ENCODE assay signal across 8 cellular contexts in the genomic region with DNA sequence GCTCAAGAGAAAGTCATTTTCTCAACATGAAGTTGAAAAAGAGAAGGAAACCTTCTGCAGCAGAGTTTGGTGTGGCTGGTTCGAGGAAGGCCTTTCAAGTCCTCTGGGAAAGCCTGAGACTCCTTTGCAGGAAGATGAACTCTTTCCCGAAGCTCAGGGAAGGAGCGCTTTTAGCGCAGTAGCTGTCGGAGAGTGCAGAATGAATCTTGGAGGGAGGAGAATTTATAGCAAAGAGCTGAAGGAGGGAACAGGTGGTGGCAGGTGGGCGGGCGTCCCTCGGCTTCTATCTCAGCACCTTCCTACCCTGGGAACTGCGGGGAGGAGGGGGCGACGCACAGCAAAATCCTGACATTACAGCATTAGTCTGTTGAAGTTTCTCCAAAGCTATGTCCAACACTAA. TPM values are rescaled to one million over a fixed set of nuclear protein-coding genes. Genes with fewer than 3 reads are reported as not detected.
DNase-seq lines count a peak whose midpoint lies in the region; ATAC-seq and TF ChIP-seq lines count a peak whose summit lies in the region.

TSS of gene ATOH7 (minus strand) at position 198 of the 400 bp plus-strand sequence. CDS start 436 bp downstream, outside the sequence.

- H3K27me3 Mint-ChIP-seq in MCF 10A (ENCODE audit: insufficient read depth, unreplicated experiment), result peaks cover 11% of the 10 kb centered on the region

- intact Hi-C loops in left cardiac atrium (cut with DNase I), result loop anchor here in 1 of 2 donors (5.0 kb wide), 1 partner anchor 70 kb away; no protein-coding TSS in a partner anchor
- intact Hi-C loops in MCF 10A (cut with micrococcal nuclease), result no loop called here

- H3K4me3 ChIP-seq in cardiac muscle cell, result peak within 1 kb of the TSS; percentile 51
- H3K4me3 ChIP-seq in mesenchymal stem cell (ENCODE audit: insufficient read depth in 1 of 2, low read depth in 1 of 2, low read length in 2 of 2), result peak within 1 kb of the TSS; percentile 59 to 90
- peak within 1 kb of the TSS; percentile 48 to 71 (median 58) for H3K4me3 ChIP-seq in upper lobe of left lung

- peak within 1 kb of the TSS; percentile 97 for H2AFZ ChIP-seq in mesenchymal stem cell (ENCODE audit: low read depth, low read length)

- H2BK120ac ChIP-seq in mesenchymal stem cell (ENCODE audit: low read depth, low read length), result no peak within 1 kb of the TSS

- ATAC-seq in left cardiac atrium (no peak), upper lobe of left lung (ENCODE audit: low FRiP score in 2 of 2) (no peak), HG03469 (IDR thresholded peaks at IDR 0.05; ENCODE audit: unreplicated experiment) (no peak), GM19463 (IDR thresholded peaks at IDR 0.05; ENCODE audit: unreplicated experiment) (no peak)

- peak within 1 kb of the TSS; percentile 80 for H3K27ac ChIP-seq in cardiac muscle cell
- H3K27ac ChIP-seq in mesenchymal stem cell (ENCODE audit: low read length, poor library complexity, severe bottlenecking), result peak within 1 kb of the TSS; percentile 30
- peak within 1 kb of the TSS in 2 of 4 donors; percentile 18 to 61 for H3K27ac ChIP-seq in upper lobe of left lung

- H3K23ac ChIP-seq in mesenchymal stem cell (ENCODE audit: low read length in 2 of 2), result peak within 1 kb of the TSS in 1 of 2 experiments; percentile 3

- H3K4me1 ChIP-seq in cardiac muscle cell (ENCODE audit: low read depth), result no peaks in the 10 kb centered on the region
- peaks cover 3% of the 10 kb centered on the region for H3K4me1 ChIP-seq in mesenchymal stem cell (ENCODE audit: control insufficient read depth, insufficient read depth, low read depth, low read length)
- peaks cover 9 to 15% (median 12%) of the 10 kb centered on the region in 4 donors for H3K4me1 ChIP-seq in upper lobe of left lung

- H3K9ac ChIP-seq in mesenchymal stem cell (ENCODE audit: low read length), result peak within 1 kb of the TSS; percentile 90

- H2AK5ac ChIP-seq in mesenchymal stem cell (ENCODE audit: low read length, severe bottlenecking), result no peak within 1 kb of the TSS

- POLR2A ChIA-PET in MCF 10A (lab: Yijun Ruan, JAX), result interaction anchor here (0.5 kb wide), 1 partner anchor 12 kb away, joined by 3 read pairs; no protein-coding TSS in a partner anchor

- peak within 1 kb of the TSS in 1 of 2 experiments; percentile 75 for H2BK12ac ChIP-seq in mesenchymal stem cell (ENCODE audit: low read length in 2 of 2)

- TF ChIP-seq CTCF in cardiac muscle cell (IDR thresholded peaks at IDR 0.05; ENCODE audit: low read depth, low read length) (no peak), MCF 10A (IDR thresholded peaks at IDR 0.05; ENCODE audit: unreplicated experiment) (no peak), upper lobe of left lung (IDR thresholded peaks at IDR 0.05) (no peak)

- peak within 1 kb of the TSS; percentile 45 for H2BK15ac ChIP-seq in mesenchymal stem cell (ENCODE audit: low read depth, poor library complexity, severe bottlenecking)

- H3K9me3 ChIP-seq in cardiac muscle cell (ENCODE audit: low read depth) (no peaks in the 10 kb centered on the region), mesenchymal stem cell (ENCODE audit: control insufficient read depth, low read length) (no peaks in the 10 kb centered on the region), upper lobe of left lung (no peaks in the 10 kb centered on the region)

- no peaks in the 10 kb centered on the region for H3K79me1 ChIP-seq in mesenchymal stem cell (replicated peaks; ENCODE audit: low read length, poor library complexity, severe bottlenecking)

- H3K4me1 Mint-ChIP-seq in MCF 10A (ENCODE audit: insufficient read depth, unreplicated experiment), result no peaks in the 10 kb centered on the region

- peak within 1 kb of the TSS; percentile 71 to 91 for H3K4ac ChIP-seq in mesenchymal stem cell (ENCODE audit: low read depth in 1 of 2, low read length in 2 of 2)

- H3K27me3 ChIP-seq in cardiac muscle cell (peaks cover 32% of the 10 kb centered on the region), mesenchymal stem cell (ENCODE audit: control insufficient read depth in 1 of 2, insufficient read depth in 1 of 2, low read length in 2 of 2) (peaks cover 6 to 21% of the 10 kb centered on the region in 2 experiments), upper lobe of left lung (no peaks in the 10 kb centered on the region)

- peak within 1 kb of the TSS; percentile 79 to 90 for H3K18ac ChIP-seq in mesenchymal stem cell (ENCODE audit: low read depth in 1 of 2, low read length in 2 of 2)

- peak within 1 kb of the TSS in 1 of 2 experiments; percentile 93 for H3K14ac ChIP-seq in mesenchymal stem cell (ENCODE audit: low read length in 2 of 2)

- CTCF ChIA-PET in MCF 10A (lab: Yijun Ruan, JAX), result no interaction called here

- no peaks in the 10 kb centered on the region for H3K36me3 Mint-ChIP-seq in MCF 10A (ENCODE audit: insufficient read depth, unreplicated experiment)

- H4K91ac ChIP-seq in mesenchymal stem cell (ENCODE audit: low read length), result peak within 1 kb of the TSS; percentile 86

- no peak for TF ChIP-seq EP300 in upper lobe of left lung (IDR thresholded peaks at IDR 0.05)

- no peak for TF ChIP-seq POLR2A in upper lobe of left lung (IDR thresholded peaks at IDR 0.05)

- DNase-seq in cardiac muscle cell (ENCODE audit: low read depth in 1 of 2, low spot score in 1 of 2) (peak in 1 of 2 donors; percentile 34), left cardiac atrium (no peak), MCF 10A (ENCODE audit: unreplicated experiment) (no peak), mesenchymal stem cell (no peak), upper lobe of left lung (no peak), OCI-M1 (lab: John Stamatoyannopoulos, UW) (no peak)

- H4K8ac ChIP-seq in mesenchymal stem cell (ENCODE audit: low read length), result peak within 1 kb of the TSS; percentile 96

- H3K9me3 Mint-ChIP-seq in MCF 10A (ENCODE audit: unreplicated experiment), result no peaks in the 10 kb centered on the region

- no peaks in the 10 kb centered on the region for H3K36me3 ChIP-seq in cardiac muscle cell
- H3K36me3 ChIP-seq in mesenchymal stem cell (ENCODE audit: control insufficient read depth in 1 of 2, insufficient read depth in 2 of 2, low read depth in 1 of 2, low read length in 2 of 2), result no peaks in the 10 kb centered on the region
- no peaks in the 10 kb centered on the region for H3K36me3 ChIP-seq in upper lobe of left lung

- BruUV-seq in MCF 10A (replicated peaks; lab: Mats Ljungman, UMichigan), result no TSS peak

- peak within 1 kb of the TSS; percentile 65 for H3K4me3 Mint-ChIP-seq in MCF 10A (ENCODE audit: unreplicated experiment)

- H3K4me2 ChIP-seq in mesenchymal stem cell (ENCODE audit: low read length, poor library complexity, severe bottlenecking), result peak within 1 kb of the TSS; percentile 87

- 4% methylated on average over 5 of the region's 11 CpGs for WGBS in mesenchymal stem cell
- WGBS in upper lobe of left lung, 2 donors, result 52 to 63% methylated on average over 11 of the region's 11 CpGs

- no peak within 1 kb of the TSS for H2BK5ac ChIP-seq in mesenchymal stem cell (ENCODE audit: low read depth, low read length, poor library complexity, severe bottlenecking)

- H3K27ac Mint-ChIP-seq in MCF 10A (ENCODE audit: low read depth, unreplicated experiment), result no peak within 1 kb of the TSS

RNA-seq across cellular contexts. Expression of gene ATOH7, which starts in this region (rescaled TPM):
- total RNA-seq in cardiac muscle cell (0.11 TPM in 1 of 2 replicates, not detected in the other), left cardiac atrium (not detected), MCF 10A (2022) (not detected in 2 replicates), upper lobe of left lung (not detected)
- 0.29 and 0.50 TPM in 2 replicates for polyA plus RNA-seq in cardiac muscle cell
- polyA plus RNA-seq in mesenchymal stem cell (2013, experiment 1 of 2), result not detected
- not detected for polyA plus RNA-seq in mesenchymal stem cell (2013, experiment 2 of 2)
